In the genomic region with DNA sequence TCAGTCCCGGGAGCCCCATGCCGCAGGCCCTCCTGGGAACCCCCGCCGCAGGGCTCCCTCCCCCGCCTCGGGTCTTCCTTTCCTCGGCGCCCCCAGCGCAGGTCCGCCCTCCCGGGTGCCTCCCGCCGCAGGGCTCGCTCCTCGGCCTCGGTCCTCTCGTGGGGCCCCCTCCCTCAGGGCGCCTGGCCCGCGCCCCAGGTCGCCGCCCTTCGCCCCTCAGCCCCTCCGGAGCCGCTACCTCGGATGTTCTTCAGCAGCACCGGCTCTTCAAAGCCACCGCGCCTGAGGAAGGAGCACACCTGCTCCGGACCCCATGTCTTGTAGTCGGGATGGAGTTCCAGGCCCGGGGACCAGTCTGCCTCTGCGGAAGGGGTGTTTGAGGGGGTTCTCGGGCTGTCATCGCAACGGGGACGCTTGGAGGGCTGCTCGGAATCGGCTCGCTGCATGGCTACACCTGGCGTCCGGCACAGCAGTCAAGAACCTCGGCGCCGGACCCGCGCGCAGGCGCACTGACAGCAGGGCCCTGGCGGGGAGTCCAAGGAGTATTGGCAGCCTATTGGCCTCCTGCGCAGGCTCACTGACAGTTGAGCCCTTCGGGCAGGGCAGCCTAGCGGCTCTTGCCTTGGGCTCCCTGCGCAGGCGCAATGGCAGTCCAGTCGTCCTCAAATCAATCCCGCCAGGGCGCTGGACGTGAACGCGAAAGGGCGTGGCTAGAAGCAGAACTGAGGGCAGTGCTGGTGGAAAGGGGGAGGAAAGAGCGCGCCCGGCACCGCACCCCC, we compare ENCODE assay signal across 8 cellular contexts. TPM values are rescaled to one million over a fixed set of nuclear protein-coding genes. Genes with fewer than 3 reads are reported as not detected.
DNase-seq lines count a peak whose midpoint lies in the region; ATAC-seq and TF ChIP-seq lines count a peak whose summit lies in the region.

A gene (minus strand): TSS at position 511 of the 779 bp plus-strand sequence. CDS start 65 bp downstream, at position 446.

- RAD21 ChIA-PET in HCT116 (lab: Charles Lee; ENCODE audit: low non-redundant PET in 1 of 2, low total read pairs in 2 of 2, uncharacterized antibody in 2 of 2, unreplicated experiment in 2 of 2) = no interaction called here

- peaks cover 8% of the 10 kb centered on the region for H3K36me3 Mint-ChIP-seq in activated naive CD4-positive, alpha-beta T cell treated with anti-CD3 and anti-CD28 coated beads for 36 hours (ENCODE audit: low read depth)

- peak within 1 kb of the TSS; percentile 54 for H3K9ac ChIP-seq in HCT116 (ENCODE audit: low read length)

- H3K79me2 ChIP-seq in HCT116 (ENCODE audit: insufficient read depth, low read length) = no peaks in the 10 kb centered on the region

- in situ Hi-C loops in SK-MEL-5 (cut with HindIII; ENCODE audit: low pct_unique_long_range_greater_than_20kb, low sequenced_read_pairs) = no loop called here

- TF ChIP-seq CTCF in HCT116 (IDR thresholded peaks at IDR 0.05 in 2 of 3, conservative IDR thresholded peaks at IDR 0.05 in 1 of 3; ENCODE audit: borderline replicate concordance in 1 of 3, insufficient read depth in 1 of 3, low read depth in 2 of 3, low read length in 2 of 3) (no peak), gastroesophageal sphincter (IDR thresholded peaks at IDR 0.05) (peak in 3 of 4 experiments; percentile 27 to 51 (median 51))

- H3K36me3 ChIP-seq in HCT116 (ENCODE audit: control insufficient read depth in 1 of 2, insufficient read depth in 2 of 2, low read length in 2 of 2) = no peaks in the 10 kb centered on the region
- peaks cover 0 to 3% of the 10 kb centered on the region in 2 donors for H3K36me3 ChIP-seq in gastroesophageal sphincter

- CTCF ChIA-PET in HCT116 (lab: Charles Lee) = no interaction called here
- CTCF ChIA-PET in activated naive CD4-positive, alpha-beta T cell treated with anti-CD3 and anti-CD28 coated beads for 36 hours (lab: Charles Lee) = no interaction called here

- DNase-seq in GF-D8 (lab: John Stamatoyannopoulos, UW) (peak; percentile 90), HCT116 (ENCODE audit: low read depth, low spot score) (peak; percentile 96), MV-4-11 (lab: John Stamatoyannopoulos, UW) (peak; percentile 99), SK-MEL-5 (ENCODE audit: low read depth, low spot score) (peak; percentile 98), non-pigmented ciliary epithelial cell (ENCODE audit: low read depth) (peak; percentile 93), superior temporal gyrus (ENCODE audit: extremely low spot score) (peak; percentile 99)
- DNase-seq in activated naive CD4-positive, alpha-beta T cell treated with anti-CD3 and anti-CD28 coated beads for 36 hours = peak; percentile 89

- H3K4me1 ChIP-seq in HCT116 (ENCODE audit: control insufficient read depth in 1 of 2, insufficient read depth in 2 of 2, low read length in 2 of 2) = peaks cover 19 to 23% of the 10 kb centered on the region in 2 experiments
- H3K4me1 ChIP-seq in gastroesophageal sphincter = peaks cover 0 to 55% (median 2%) of the 10 kb centered on the region in 3 donors

- peak within 1 kb of the TSS; percentile 92 for H3K27ac Mint-ChIP-seq in activated naive CD4-positive, alpha-beta T cell treated with anti-CD3 and anti-CD28 coated beads for 36 hours

- H3K4me3 ChIP-seq in HCT116 (replicated peaks in 1 of 2; ENCODE audit: low read depth in 1 of 2, low read length in 2 of 2) (peak within 1 kb of the TSS; percentile 65 to 93), gastroesophageal sphincter (peak within 1 kb of the TSS; percentile 86 to 99)

- intact Hi-C loops in HCT116 (cut with micrococcal nuclease) = no loop called here
- intact Hi-C loops in activated naive CD4-positive, alpha-beta T cell treated with anti-CD3 and anti-CD28 coated beads for 36 hours (cut with micrococcal nuclease) = loop anchor here (2.0 to 5.0 kb wide), 2 partner anchors 146 to 227 kb away; a partner anchor contains a TSS

- H3K4me2 ChIP-seq in HCT116 (ENCODE audit: low read length) = peak within 1 kb of the TSS; percentile 70

- TF ChIP-seq POLR2A in HCT116 (IDR thresholded peaks at IDR 0.05; ENCODE audit: borderline replicate concordance, extremely low read depth, insufficient read depth, insufficient read length) (peak; percentile 34), gastroesophageal sphincter (IDR thresholded peaks at IDR 0.05) (peak; percentile 92 to 94)

- ATAC-seq in HCT116 (peak; percentile 98), gastroesophageal sphincter (peak; percentile 97)

- H3K9me3 ChIP-seq in HCT116 (ENCODE audit: control insufficient read depth in 1 of 2, insufficient read depth in 1 of 2, low read depth in 1 of 2, low read length in 2 of 2) (no peaks in the 10 kb centered on the region), gastroesophageal sphincter (no peaks in the 10 kb centered on the region)

- H3K4me3 Mint-ChIP-seq in activated naive CD4-positive, alpha-beta T cell treated with anti-CD3 and anti-CD28 coated beads for 36 hours = peak within 1 kb of the TSS; percentile 96

- H3K27me3 ChIP-seq in HCT116 (ENCODE audit: insufficient read depth, low read length) = no peaks in the 10 kb centered on the region
- H3K27me3 ChIP-seq in gastroesophageal sphincter = no peaks in the 10 kb centered on the region

- BruUV-seq in HCT116 (replicated peaks; lab: Mats Ljungman, UMichigan) = no TSS peak

- no peak for TF ChIP-seq EP300 in gastroesophageal sphincter (IDR thresholded peaks at IDR 0.05)

- no peak for TF ChIP-seq RAD21 in HCT116 (IDR thresholded peaks at IDR 0.05; ENCODE audit: low read depth)

- no peaks in the 10 kb centered on the region for H3K27me3 Mint-ChIP-seq in activated naive CD4-positive, alpha-beta T cell treated with anti-CD3 and anti-CD28 coated beads for 36 hours (ENCODE audit: low read depth)

- peak within 1 kb of the TSS; percentile 47 for H3K27ac ChIP-seq in HCT116 (ENCODE audit: low read depth, low read length)
- H3K27ac ChIP-seq in gastroesophageal sphincter = peak within 1 kb of the TSS; percentile 95 to 99 (median 96)

- no peaks in the 10 kb centered on the region for H3K9me3 Mint-ChIP-seq in activated naive CD4-positive, alpha-beta T cell treated with anti-CD3 and anti-CD28 coated beads for 36 hours

- H2AFZ ChIP-seq in HCT116 (ENCODE audit: low read depth, low read length, poor library complexity, severe bottlenecking) = peak within 1 kb of the TSS; percentile 56

- POLR2A ChIA-PET in HCT116 (lab: Charles Lee) = no interaction called here

- peaks cover 39% of the 10 kb centered on the region for H3K4me1 Mint-ChIP-seq in activated naive CD4-positive, alpha-beta T cell treated with anti-CD3 and anti-CD28 coated beads for 36 hours (ENCODE audit: low read depth)

- H3K9me2 ChIP-seq in HCT116 (ENCODE audit: insufficient read depth) = no peaks in the 10 kb centered on the region

- no peaks in the 10 kb centered on the region for H4K20me1 ChIP-seq in HCT116 (ENCODE audit: insufficient read depth)

- WGBS in gastroesophageal sphincter (ENCODE audit: low coverage in 1 of 2), 2 donors = 0% methylated on average over 1 to 10 of the region's 66 CpGs

TF ChIP-seq in HCT116, 20 proteins besides CTCF, POLR2A, EP300 and RAD21:
- TF ChIP-seq TCF7L2 (IDR thresholded peaks at IDR 0.05; ENCODE audit: borderline replicate concordance, extremely low read depth, insufficient read depth, insufficient read length) (peak; percentile 91), YY1 (IDR thresholded peaks at IDR 0.05; ENCODE audit: extremely low read depth, insufficient replicate concordance, low read depth, low read length) (peak; percentile 18), POLR2AphosphoS5 (IDR thresholded peaks at IDR 0.05; ENCODE audit: low read depth, low read length) (peak; percentile 70), SIN3A (IDR thresholded peaks at IDR 0.05; ENCODE audit: low read depth) (peak; percentile 13; the same call in 1 of the 2 replicates), JUND (IDR thresholded peaks at IDR 0.05) (no peak)
- TF ChIP-seq, protein P1, sequence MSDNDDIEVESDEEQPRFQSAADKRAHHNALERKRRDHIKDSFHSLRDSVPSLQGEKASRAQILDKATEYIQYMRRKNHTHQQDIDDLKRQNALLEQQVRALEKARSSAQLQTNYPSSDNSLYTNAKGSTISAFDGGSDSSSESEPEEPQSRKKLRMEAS (IDR thresholded peaks at IDR 0.05) = peak; percentile 62
- TF ChIP-seq, protein P2, sequence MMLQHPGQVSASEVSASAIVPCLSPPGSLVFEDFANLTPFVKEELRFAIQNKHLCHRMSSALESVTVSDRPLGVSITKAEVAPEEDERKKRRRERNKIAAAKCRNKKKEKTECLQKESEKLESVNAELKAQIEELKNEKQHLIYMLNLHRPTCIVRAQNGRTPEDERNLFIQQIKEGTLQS (IDR thresholded peaks at IDR 0.05) = no peak

RNA-seq across cellular contexts. Expression of the gene that starts here (rescaled TPM):
- 21.4 TPM for total RNA-seq in HCT116 (2021; ENCODE audit: unreplicated experiment)
- 6.7 and 7.3 TPM in 2 replicates for polyA plus RNA-seq in HCT116 (2012)
- total RNA-seq in SK-MEL-5 (2014; rRNA removed; shearing (Covaris generic)) = 16.4 and 17.5 TPM in 2 replicates
- 13.2 and 18.0 TPM in 2 replicates for polyA plus RNA-seq in SK-MEL-5 (2015; cell fraction: cytosol; rRNA removed)
- polyA plus RNA-seq in SK-MEL-5 (2015; cell fraction: nucleus; rRNA removed) = 10.1 and 15.1 TPM in 2 replicates
- total RNA-seq in activated naive CD4-positive, alpha-beta T cell treated with anti-CD3 and anti-CD28 coated beads for 36 hours = 10 to 100 TPM; 29.9 to 33.5 TPM
- 100 to 1,000 TPM; 348 to 854 (median 449) TPM for total RNA-seq in gastroesophageal sphincter

Comparison
In these comparisons a context has a peak if more than half of its experiments do, and no peak if none do; other contexts are left out.
1. Peak in every context shown above with its lines: DNase-seq, ATAC-seq, H3K4me3 ChIP-seq and H3K27ac ChIP-seq.
2. RNA of the gene that starts here (total RNA-seq): 348 to 854 TPM in gastroesophageal sphincter; 29.9 to 33.5 TPM in activated naive CD4-positive, alpha-beta T cell treated with anti-CD3 and anti-CD28 coated beads for 36 hours, 21.4 TPM in HCT116 (single experiment) and 16.4 to 17.5 TPM in SK-MEL-5; every median in the first group is over 10 times any median in the second.
3. CTCF ChIP-seq: peak in gastroesophageal sphincter (3 of 4); none in HCT116 (0 of 3).